Comparison of ENCODE assay signal across 16 cellular contexts in genomic region chr16:88481851-88482250, GRCh38.
"Had no signal": no experiment of that assay in that cellular context is flagged by ENCODE, and none has a peak within 500 bp of the region (broad histone marks: within the 10 kb centered on the region; RNA-seq: fewer than 3 reads in every experiment).

No MANE protein-coding gene starts in this region.

- ATAC-seq: activated CD4-positive, alpha-beta T cell treated with anti-CD3 and anti-CD28 coated beads for 36 hours; activated CD8-positive, alpha-beta memory T cell treated with anti-CD3 and anti-CD28 coated beads, Interleukin-2, amount 10 ng/mL, durations not matched to agents 7 days and 5 days; activated T-helper 17 cell treated with anti-CD3 and anti-CD28 coated beads, Interleukin-2, amount 50 U/mL, for 72 hours; gastrocnemius medialis; naive thymus-derived CD8-positive, alpha-beta T cell had no signal

- DNase-seq: activated CD4-positive, alpha-beta memory T cell treated with anti-CD3 and anti-CD28 coated beads for 36 hours; activated CD4-positive, alpha-beta T cell treated with anti-CD3 and anti-CD28 coated beads for 36 hours; activated CD8-positive, alpha-beta memory T cell treated with anti-CD3 and anti-CD28 coated beads, Interleukin-2, amount 10 ng/mL, durations not matched to agents 7 days and 5 days; activated naive CD4-positive, alpha-beta T cell treated with anti-CD3 and anti-CD28 coated beads for 36 hours; brain microvascular endothelial cell; central memory CD4-positive, alpha-beta T cell; gastrocnemius medialis; head of caudate nucleus; mesendoderm; naive thymus-derived CD8-positive, alpha-beta T cell; occipital lobe; stimulated activated naive CD4-positive, alpha-beta T cell treated with Interleukin-2 at 50 U/mL for 16 hours; substantia nigra; tibial artery had no signal

- H3K36me3 Mint-ChIP-seq: activated CD4-positive, alpha-beta memory T cell treated with anti-CD3 and anti-CD28 coated beads for 36 hours; naive thymus-derived CD8-positive, alpha-beta T cell; WTC11 had no signal

- H3K4me3 Mint-ChIP-seq: activated CD4-positive, alpha-beta memory T cell treated with anti-CD3 and anti-CD28 coated beads for 36 hours; activated CD4-positive, alpha-beta T cell treated with anti-CD3 and anti-CD28 coated beads for 36 hours; activated CD8-positive, alpha-beta memory T cell treated with anti-CD3 and anti-CD28 coated beads, Interleukin-2, amount 10 ng/mL, durations not matched to agents 7 days and 5 days; activated naive CD4-positive, alpha-beta T cell treated with anti-CD3 and anti-CD28 coated beads for 36 hours; activated T-helper 17 cell treated with anti-CD3 and anti-CD28 coated beads, Interleukin-2, amount 50 U/mL, for 72 hours; WTC11 had no signal

- H3K9me3 Mint-ChIP-seq: activated CD4-positive, alpha-beta memory T cell treated with anti-CD3 and anti-CD28 coated beads for 36 hours; activated naive CD4-positive, alpha-beta T cell treated with anti-CD3 and anti-CD28 coated beads for 36 hours; activated T-helper 17 cell treated with anti-CD3 and anti-CD28 coated beads, Interleukin-2, amount 50 U/mL, for 72 hours; naive thymus-derived CD8-positive, alpha-beta T cell; WTC11 had no signal

- H3K27ac Mint-ChIP-seq: activated CD4-positive, alpha-beta memory T cell treated with anti-CD3 and anti-CD28 coated beads for 36 hours; activated CD4-positive, alpha-beta T cell treated with anti-CD3 and anti-CD28 coated beads for 36 hours; activated CD8-positive, alpha-beta memory T cell treated with anti-CD3 and anti-CD28 coated beads, Interleukin-2, amount 10 ng/mL, durations not matched to agents 7 days and 5 days; activated naive CD4-positive, alpha-beta T cell treated with anti-CD3 and anti-CD28 coated beads for 36 hours; activated T-helper 17 cell treated with anti-CD3 and anti-CD28 coated beads, Interleukin-2, amount 50 U/mL, for 72 hours; WTC11 had no signal

- H3K27me3 Mint-ChIP-seq: activated CD4-positive, alpha-beta memory T cell treated with anti-CD3 and anti-CD28 coated beads for 36 hours; activated CD4-positive, alpha-beta T cell treated with anti-CD3 and anti-CD28 coated beads for 36 hours; activated CD8-positive, alpha-beta memory T cell treated with anti-CD3 and anti-CD28 coated beads, Interleukin-2, amount 10 ng/mL, durations not matched to agents 7 days and 5 days; activated T-helper 17 cell treated with anti-CD3 and anti-CD28 coated beads, Interleukin-2, amount 50 U/mL, for 72 hours; naive thymus-derived CD8-positive, alpha-beta T cell had no signal
